1 cellular context compared by ENCODE assay signal in the genomic region with DNA sequence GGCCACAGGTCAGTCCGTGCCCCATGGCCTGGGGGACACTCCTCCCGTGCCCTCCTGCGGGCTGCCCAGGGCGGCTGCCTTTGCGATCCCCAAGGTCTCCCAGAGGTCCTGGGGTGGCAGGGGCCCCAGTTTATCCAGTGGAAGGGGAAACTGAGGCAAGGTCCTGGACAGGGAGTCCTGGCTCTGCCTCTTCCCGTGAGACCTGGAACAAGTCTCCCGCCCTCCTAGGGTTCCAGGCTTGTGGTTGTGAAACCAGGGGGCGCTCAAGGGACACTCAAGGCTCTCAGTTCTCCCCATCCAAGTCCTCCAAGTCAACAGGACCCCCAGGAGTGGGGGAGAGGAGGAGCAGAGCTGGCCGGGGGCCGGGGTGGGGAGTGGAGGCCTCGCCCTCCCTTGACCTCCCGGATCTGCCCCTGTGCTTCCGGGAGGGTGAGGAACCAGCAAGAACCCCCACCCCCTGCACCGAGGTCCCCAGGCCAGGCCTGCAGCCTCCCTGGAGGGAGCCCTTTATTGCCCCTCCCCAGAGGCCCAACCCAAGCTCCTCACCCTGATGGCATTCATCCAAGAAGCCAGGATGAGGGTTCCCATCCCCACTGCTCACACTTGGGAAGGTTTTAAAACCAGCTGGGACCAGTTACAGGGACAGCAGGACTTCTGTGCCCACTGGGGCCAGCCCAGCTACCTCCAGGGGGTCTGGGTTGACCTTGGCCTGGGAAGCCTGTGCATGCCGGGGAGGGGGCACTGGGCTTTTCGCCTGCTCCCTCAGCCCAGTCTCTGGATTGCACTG.
TF ChIP-seq lines count a peak whose summit lies in the region.

No MANE protein-coding gene starts in this region.

TF ChIP-seq in HepG2, 621 proteins besides CTCF, POLR2A, EP300 and RAD21:
- TF ChIP-seq CEBPG (CRISPR knock-in tag; IDR thresholded peaks at IDR 0.05) = 0 out of 2 replicates have a peak, but pooled peaks have one; percentile 32
- TF ChIP-seq STAG1 (CRISPR knock-in tag; IDR thresholded peaks at IDR 0.05) = peak; percentile 74
- TF ChIP-seq ZNF20 (CRISPR knock-in tag; IDR thresholded peaks at IDR 0.05) = no peak
- TF ChIP-seq, protein P1, sequence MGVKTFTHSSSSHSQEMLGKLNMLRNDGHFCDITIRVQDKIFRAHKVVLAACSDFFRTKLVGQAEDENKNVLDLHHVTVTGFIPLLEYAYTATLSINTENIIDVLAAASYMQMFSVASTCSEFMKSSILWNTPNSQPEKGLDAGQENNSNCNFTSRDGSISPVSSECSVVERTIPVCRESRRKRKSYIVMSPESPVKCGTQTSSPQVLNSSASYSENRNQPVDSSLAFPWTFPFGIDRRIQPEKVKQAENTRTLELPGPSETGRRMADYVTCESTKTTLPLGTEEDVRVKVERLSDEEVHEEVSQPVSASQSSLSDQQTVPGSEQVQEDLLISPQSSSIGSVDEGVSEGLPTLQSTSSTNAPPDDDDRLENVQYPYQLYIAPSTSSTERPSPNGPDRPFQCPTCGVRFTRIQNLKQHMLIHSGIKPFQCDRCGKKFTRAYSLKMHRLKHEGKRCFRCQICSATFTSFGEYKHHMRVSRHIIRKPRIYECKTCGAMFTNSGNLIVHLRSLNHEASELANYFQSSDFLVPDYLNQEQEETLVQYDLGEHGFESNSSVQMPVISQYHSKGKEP (CRISPR knock-in tag; IDR thresholded peaks at IDR 0.05) = no peak
- TF ChIP-seq CEBPB (IDR thresholded peaks at IDR 0.05; ENCODE audit: borderline replicate concordance, low read depth, low read length) = 0 out of 2 replicates have a peak, but pooled peaks have one; percentile 8
- peak; percentile 66 for TF ChIP-seq SMC3 (IDR thresholded peaks at IDR 0.05; ENCODE audit: low read length)
